19 cellular contexts compared by ENCODE assay signal in genomic region chr4:24089831-24090531, GRCh38.
DNase-seq lines count a peak whose midpoint lies in the region; TF ChIP-seq lines count a peak whose summit lies in the region.
"Had no signal": no experiment of that assay in that cellular context is flagged by ENCODE, and none has a peak within 500 bp of the region (broad histone marks: within the 10 kb centered on the region; RNA-seq: fewer than 3 reads in every experiment).

No MANE protein-coding gene starts in this region.

- H3K27ac Mint-ChIP-seq in glutamatergic neuron (ENCODE audit: unreplicated experiment) = no peak overlapping the region
- H3K27ac Mint-ChIP-seq: CD8-positive, alpha-beta memory T cell had no signal

- H3K36me3 Mint-ChIP-seq in glutamatergic neuron (ENCODE audit: unreplicated experiment) = peaks cover 4% of the 10 kb centered on the region
- H3K36me3 Mint-ChIP-seq: CD8-positive, alpha-beta memory T cell had no signal

- DNase-seq in EH (ENCODE audit: low read depth) (peak; percentile 73), M059J (ENCODE audit: low read depth) (peak; percentile 57), choroid plexus epithelial cell (ENCODE audit: low read depth) (peak; percentile 49), kidney tubule cell (ENCODE audit: low spot score) (peak; percentile 3), glutamatergic neuron (no peak), NCI-H128 (lab: John Stamatoyannopoulos, UW; ENCODE audit: unreplicated experiment) (no peak), NCI-H524 (lab: John Stamatoyannopoulos, UW) (no peak), cortex of kidney (lab: John Stamatoyannopoulos, UW) (no peak)
- DNase-seq: activated CD4-positive, alpha-beta T cell treated with anti-CD3 and anti-CD28 coated beads for 4 hours; activated CD8-positive, alpha-beta memory T cell treated with anti-CD3 and anti-CD28 coated beads, Interleukin-2, amount 50 U/mL, for 48 hours; activated gamma-delta T cell; amniotic stem cell; CD8-positive, alpha-beta memory T cell; DMS79 treated with DMSO at 0.1 percent for 48 hours; Karpas-422; NCI-H1105 treated with DMSO at 0.1 percent for 48 hours; ovary; stimulated activated CD4-positive, alpha-beta T cell treated with anti-CD3 and anti-CD28 coated beads, Interleukin-2, amount 100 ng/mL, for 48 hours had no signal

- H3K4me1 Mint-ChIP-seq in glutamatergic neuron (ENCODE audit: low read depth, unreplicated experiment) = peaks cover 1% of the 10 kb centered on the region
- H3K4me1 Mint-ChIP-seq: CD8-positive, alpha-beta memory T cell had no signal

- no peak overlapping the region for H3K4me3 Mint-ChIP-seq in glutamatergic neuron (ENCODE audit: unreplicated experiment)
- H3K4me3 Mint-ChIP-seq: CD8-positive, alpha-beta memory T cell had no signal

- TF ChIP-seq CTCF in choroid plexus epithelial cell (conservative IDR thresholded peaks at IDR 0.05; ENCODE audit: low read depth, low read length) (peak; percentile 41), glutamatergic neuron (IDR thresholded peaks at IDR 0.05; ENCODE audit: partially characterized antibody, unreplicated experiment) (no peak)

- peaks cover 8% of the 10 kb centered on the region for H3K9me3 Mint-ChIP-seq in glutamatergic neuron (ENCODE audit: unreplicated experiment)

- H3K27me3 Mint-ChIP-seq in glutamatergic neuron (ENCODE audit: unreplicated experiment) = peaks cover 3% of the 10 kb centered on the region

- H3K4me3 ChIP-seq in choroid plexus epithelial cell (ENCODE audit: low read depth, low read length) = no peak overlapping the region
- H3K4me3 ChIP-seq: lung, ovary had no signal

Comparison
In these comparisons a context has a peak if more than half of its experiments do, and no peak if none do; other contexts are left out.
1. DNase-seq: peak in EH (single experiment), M059J (single experiment), choroid plexus epithelial cell (single experiment) and kidney tubule cell (single experiment); none in glutamatergic neuron (single experiment), NCI-H128 (single experiment), NCI-H524 (0 of 2) and cortex of kidney (single experiment).